Comparison of ENCODE assay signal across 8 cellular contexts in the genomic region with DNA sequence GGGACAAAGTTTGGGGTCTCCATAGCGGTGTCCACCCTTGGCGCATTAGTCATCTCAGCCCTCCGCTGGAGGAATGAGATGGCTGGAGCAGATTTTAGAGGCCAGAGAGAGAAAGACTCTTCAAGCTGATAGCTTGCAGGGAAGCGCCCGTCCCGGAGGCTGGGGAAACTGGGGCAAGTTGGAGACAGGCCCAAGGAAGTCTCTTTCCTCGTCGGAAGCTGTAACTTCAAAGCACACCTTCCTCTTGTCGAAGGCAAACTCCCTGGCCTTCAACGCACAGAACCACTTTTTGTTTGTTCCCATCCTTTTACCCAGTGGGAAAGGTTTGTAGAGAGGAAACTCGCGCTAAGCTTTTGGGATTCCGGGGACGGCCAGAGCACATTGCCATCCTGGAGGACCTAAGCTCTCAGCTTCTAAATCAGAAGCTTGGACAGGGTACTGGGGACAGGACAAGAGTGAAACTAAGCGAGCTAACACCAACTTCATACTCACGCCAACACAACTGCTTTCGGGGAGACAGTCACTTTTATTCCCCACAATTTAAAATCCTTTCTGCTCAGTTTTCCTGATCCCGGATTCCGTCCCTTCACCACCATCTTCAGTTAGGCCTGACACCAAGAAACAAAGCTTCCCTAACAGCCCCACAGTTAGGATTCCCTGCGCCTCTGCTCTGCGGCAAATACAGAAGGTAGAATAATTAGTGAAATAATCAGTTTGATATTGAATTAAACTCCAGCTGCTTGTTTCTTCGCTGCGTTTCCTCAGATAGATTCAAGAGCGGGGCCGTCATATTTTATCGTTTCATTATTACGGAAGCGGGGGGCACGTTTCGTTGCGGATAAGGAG. TPM values are rescaled to one million over a fixed set of nuclear protein-coding genes. Genes with fewer than 3 reads are reported as not detected.
DNase-seq lines count a peak whose midpoint lies in the region; ATAC-seq and TF ChIP-seq lines count a peak whose summit lies in the region.

No MANE protein-coding gene starts in this region.

- H3K27ac Mint-ChIP-seq in stimulated activated naive CD8-positive, alpha-beta T cell treated with anti-CD3 and anti-CD28 coated beads, Interleukin-15, Interleukin-2, amounts not matched to agents 100 ng/mL and 50 ng/mL, for 24 hours: peak overlapping the region; percentile 67
- H3K27ac Mint-ChIP-seq in mesothelial cell of epicardium: no peak overlapping the region

- no peak overlapping the region for H2AFZ ChIP-seq in OCI-LY7 (ENCODE audit: low read length)

- POLR2A ChIA-PET in OCI-LY7 (lab: Charles Lee): no interaction called here

- no peaks in the 10 kb centered on the region for H3K36me3 ChIP-seq in ascending aorta
- no peaks in the 10 kb centered on the region for H3K36me3 ChIP-seq in OCI-LY7 (ENCODE audit: insufficient read depth, low read length)

- no peak for ATAC-seq in stimulated activated naive CD8-positive, alpha-beta T cell treated with anti-CD3 and anti-CD28 coated beads, Interleukin-15, Interleukin-2, amounts not matched to agents 100 U/mL and 50 U/mL, for 24 hours

- H3K4me3 ChIP-seq in ascending aorta: peak overlapping the region; percentile 32 to 60
- no peak overlapping the region for H3K4me3 ChIP-seq in OCI-LY7 (ENCODE audit: low read depth, low read length, poor library complexity, severe bottlenecking)

- H3K27ac ChIP-seq in ascending aorta (no peak overlapping the region), OCI-LY7 (ENCODE audit: low read depth, low read length, poor library complexity, severe bottlenecking) (no peak overlapping the region)

- H3K4me1 ChIP-seq in ascending aorta (peaks cover 8 to 15% of the 10 kb centered on the region in 2 donors), OCI-LY7 (ENCODE audit: insufficient read depth, low read length, poor library complexity, severe bottlenecking) (no peaks in the 10 kb centered on the region)

- H3K4me3 Mint-ChIP-seq in stimulated activated naive CD8-positive, alpha-beta T cell treated with anti-CD3 and anti-CD28 coated beads, Interleukin-15, Interleukin-2, amounts not matched to agents 100 ng/mL and 50 ng/mL, for 24 hours: peak overlapping the region; percentile 82
- H3K4me3 Mint-ChIP-seq in mesothelial cell of epicardium: peak overlapping the region; percentile 49

- no peak for DNase-seq in stimulated activated naive CD8-positive, alpha-beta T cell treated with anti-CD3 and anti-CD28 coated beads, Interleukin-15, Interleukin-2, amounts not matched to agents 100 U/mL and 50 U/mL, for 24 hours
- no peak for DNase-seq in ascending aorta (ENCODE audit: low spot score in 2 of 2)
- DNase-seq in mesothelial cell of epicardium (ENCODE audit: low spot score in 2 of 2, unreplicated experiment in 2 of 2): no peak
- DNase-seq in NCI-H69 (lab: John Stamatoyannopoulos, UW): no peak
- DNase-seq in OCI-LY7 (ENCODE audit: low spot score): no peak
- DNase-seq in OCI-M2 (lab: John Stamatoyannopoulos, UW; ENCODE audit: unreplicated experiment): no peak
- DNase-seq in midbrain (lab: John Stamatoyannopoulos, UW): no peak

- intact Hi-C loops in ascending aorta (cut with DNase I) (no loop called here), OCI-LY7 (cut with micrococcal nuclease; ENCODE audit: unreplicated experiment) (no loop called here)

- no peaks in the 10 kb centered on the region for H3K9me3 Mint-ChIP-seq in stimulated activated naive CD8-positive, alpha-beta T cell treated with anti-CD3 and anti-CD28 coated beads, Interleukin-15, Interleukin-2, amounts not matched to agents 100 ng/mL and 50 ng/mL, for 24 hours
- no peaks in the 10 kb centered on the region for H3K9me3 Mint-ChIP-seq in mesothelial cell of epicardium

- CTCF ChIA-PET in OCI-LY7 (lab: Charles Lee; ENCODE audit: unreplicated experiment): no interaction called here

- peaks cover 84% of the 10 kb centered on the region for H3K27me3 Mint-ChIP-seq in stimulated activated naive CD8-positive, alpha-beta T cell treated with anti-CD3 and anti-CD28 coated beads, Interleukin-15, Interleukin-2, amounts not matched to agents 100 ng/mL and 50 ng/mL, for 24 hours
- H3K27me3 Mint-ChIP-seq in mesothelial cell of epicardium (ENCODE audit: low read depth): peaks cover 93% of the 10 kb centered on the region

- no peaks in the 10 kb centered on the region for H3K9me2 ChIP-seq in OCI-LY7 (ENCODE audit: insufficient read depth, low read length)

- H3K27me3 ChIP-seq in ascending aorta: peaks cover 38% of the 10 kb centered on the region

- no peaks in the 10 kb centered on the region for H3K79me2 ChIP-seq in OCI-LY7 (ENCODE audit: insufficient read depth, low read depth, low read length)

- BruUV-seq in OCI-LY7 (replicated peaks; lab: Mats Ljungman, UMichigan): no TSS peak

- H3K4me2 ChIP-seq in OCI-LY7 (ENCODE audit: low read length): no peak overlapping the region

- H3K36me3 Mint-ChIP-seq in stimulated activated naive CD8-positive, alpha-beta T cell treated with anti-CD3 and anti-CD28 coated beads, Interleukin-15, Interleukin-2, amounts not matched to agents 100 ng/mL and 50 ng/mL, for 24 hours (ENCODE audit: low read depth): no peaks in the 10 kb centered on the region
- no peaks in the 10 kb centered on the region for H3K36me3 Mint-ChIP-seq in mesothelial cell of epicardium

- H4K20me1 ChIP-seq in OCI-LY7 (ENCODE audit: insufficient read depth, low read length): no peaks in the 10 kb centered on the region

- H3K4me1 Mint-ChIP-seq in stimulated activated naive CD8-positive, alpha-beta T cell treated with anti-CD3 and anti-CD28 coated beads, Interleukin-15, Interleukin-2, amounts not matched to agents 100 ng/mL and 50 ng/mL, for 24 hours (ENCODE audit: low read depth): peaks cover 44% of the 10 kb centered on the region
- peaks cover 23% of the 10 kb centered on the region for H3K4me1 Mint-ChIP-seq in mesothelial cell of epicardium

- H3K9me3 ChIP-seq in ascending aorta (no peaks in the 10 kb centered on the region), OCI-LY7 (ENCODE audit: low read length) (no peaks in the 10 kb centered on the region)

- TF ChIP-seq CTCF in ascending aorta (IDR thresholded peaks at IDR 0.05) (no peak), mesothelial cell of epicardium (IDR thresholded peaks at IDR 0.05; ENCODE audit: unreplicated experiment) (no peak), OCI-LY7 (conservative IDR thresholded peaks at IDR 0.05; ENCODE audit: low read length) (no peak)

RNA-seq across cellular contexts. Expression of a gene that starts 1.1 kb away (rescaled TPM):
- total RNA-seq in ascending aorta (not detected), mesothelial cell of epicardium (not detected in 3 replicates), OCI-LY7 (2022) (not detected in 2 replicates)
- not detected in 2 replicates for total RNA-seq in OCI-LY7 (2014; rRNA removed; shearing (Covaris generic))
